8 cellular contexts compared by ENCODE assay signal in the genomic region with DNA sequence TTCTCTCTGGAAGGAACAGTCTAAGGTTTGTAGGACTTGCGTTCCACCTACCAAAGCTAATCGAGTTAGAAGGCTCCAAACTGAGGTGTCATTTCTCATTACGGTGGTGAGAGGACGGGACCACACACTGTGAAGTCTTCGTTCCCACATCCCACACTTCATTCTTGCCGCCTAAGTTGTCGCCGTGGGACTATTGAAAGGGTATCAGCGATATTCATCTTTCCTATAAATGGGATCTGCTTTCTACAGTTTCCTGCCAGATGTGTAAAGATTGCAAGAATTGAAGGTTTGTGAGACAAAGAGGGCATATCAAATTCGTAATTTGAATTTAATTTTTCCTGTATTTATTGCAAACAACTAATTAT. TPM values are rescaled to one million over a fixed set of nuclear protein-coding genes. Genes with fewer than 3 reads are reported as not detected.
A peak's percentile ranks its signal among the peaks of the same experiment; 100 is the strongest.
DNase-seq lines count a peak whose midpoint lies in the region; ATAC-seq, FAIRE-seq and TF ChIP-seq lines count a peak whose summit lies in the region.

No MANE protein-coding gene starts in this region.

- no peaks in the 10 kb centered on the region for H3K27me3 ChIP-seq in RWPE2 (ENCODE audit: insufficient read depth, poor library complexity, severe bottlenecking)

- DNase-seq in GM12891 (ENCODE audit: insufficient read length, low spot score) (no peak), RWPE2 (ENCODE audit: low spot score) (no peak), fibroblast of mammary gland (ENCODE audit: low read depth) (no peak), sciatic nerve (ENCODE audit: low spot score) (no peak), NCI-H226 (no peak), NCI-H1436 (lab: John Stamatoyannopoulos, UW) (no peak)

- TF ChIP-seq POLR2A in GM12891 (IDR thresholded peaks at IDR 0.05; ENCODE audit: low read depth, low read length): peak; percentile 12; the same call in 1 of the 2 replicates

- FAIRE-seq in GM12891 (lab: Jason Lieb, UNC): no peak

- no peaks in the 10 kb centered on the region for H3K9me3 ChIP-seq in RWPE2 (ENCODE audit: severe bottlenecking)

- TF ChIP-seq CTCF in RWPE2 (IDR thresholded peaks at IDR 0.05; ENCODE audit: poor library complexity, severe bottlenecking): no peak
- TF ChIP-seq CTCF in fibroblast of mammary gland (conservative IDR thresholded peaks at IDR 0.05; ENCODE audit: control insufficient read depth, insufficient read depth, low read depth, low read length): no peak

- ATAC-seq in RWPE2 (ENCODE audit: low read depth) (no peak), sciatic nerve (peak; percentile 16), GM19463 (IDR thresholded peaks at IDR 0.05; ENCODE audit: unreplicated experiment) (no peak), GM19328 (IDR thresholded peaks at IDR 0.05; ENCODE audit: unreplicated experiment) (no peak)

- peaks cover 34% of the 10 kb centered on the region for H3K36me3 ChIP-seq in RWPE2 (ENCODE audit: low read depth)

- intact Hi-C loops in sciatic nerve (cut with DNase I): no loop called here

- H3K4me3 ChIP-seq in RWPE2 (ENCODE audit: severe bottlenecking) (peak overlapping the region; percentile 67), fibroblast of mammary gland (ENCODE audit: control insufficient read depth, low read depth, low read length) (peak overlapping the region; percentile 93)

- H3K27ac ChIP-seq in RWPE2 (ENCODE audit: poor library complexity, severe bottlenecking): peak overlapping the region; percentile 74

- peaks cover 8% of the 10 kb centered on the region for H3K4me1 ChIP-seq in RWPE2 (ENCODE audit: insufficient read depth, poor library complexity, severe bottlenecking)

TF ChIP-seq in GM12891, 5 proteins besides CTCF, POLR2A, EP300 and RAD21:
- TF ChIP-seq SPI1 (IDR thresholded peaks at IDR 0.05; ENCODE audit: low read depth, low read length): no peak

RNA-seq across cellular contexts. Expression of a gene that starts 0.6 kb away (rescaled TPM):
- polyA plus RNA-seq in GM12891 (2012; ENCODE audit: low read depth, missing spikeins): 7.6 TPM
- total RNA-seq in sciatic nerve: 23.1 TPM

RNA-seq across cellular contexts. Expression of a gene that starts 47.7 kb away (rescaled TPM):
- polyA plus RNA-seq in GM12891 (2012; ENCODE audit: low read depth, missing spikeins): 68.1 TPM
- total RNA-seq in sciatic nerve: 34.0 TPM

RNA-seq across cellular contexts. Expression of a gene that starts 48.3 kb away (rescaled TPM):
- polyA plus RNA-seq in GM12891 (2012; ENCODE audit: low read depth, missing spikeins): 30.5 TPM
- total RNA-seq in sciatic nerve: 2.6 TPM
